ENCODE assay signal across 10 cellular contexts in the genomic region with DNA sequence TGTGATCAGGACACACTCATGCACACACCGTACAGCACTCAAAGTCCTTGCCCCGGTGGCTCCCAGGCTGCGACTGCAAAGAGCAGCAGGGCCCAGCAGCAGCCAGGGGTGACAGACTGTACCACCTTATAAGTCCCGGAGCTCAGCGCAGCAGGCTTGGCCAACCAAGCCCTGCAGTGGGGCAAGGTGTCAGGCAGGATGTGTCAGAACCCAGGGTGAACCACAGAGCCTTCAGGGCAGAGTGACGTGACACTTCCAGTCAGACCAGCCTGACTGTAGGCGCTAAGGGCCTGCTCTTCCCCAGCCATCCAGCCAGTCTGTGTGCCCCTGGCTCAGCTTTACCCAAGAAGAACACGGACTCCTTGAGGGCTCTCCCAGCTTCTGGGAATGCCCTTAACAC.
DNase-seq lines count a peak whose midpoint lies in the region; ATAC-seq lines count a peak whose summit lies in the region.
"Had no signal": no experiment of that assay in that cellular context is flagged by ENCODE, and none has a peak within 500 bp of the region (broad histone marks: within the 10 kb centered on the region; RNA-seq: fewer than 3 reads in every experiment).

No MANE protein-coding gene starts in this region.

- H3K27me3 Mint-ChIP-seq in activated T-helper 1 cell treated with anti-CD3 and anti-CD28 coated beads, Interleukin-12 subunit alpha, Interleukin-12 subunit beta, Interleukin-2, Interleukin-4 antibody, amounts not matched to agents 30 ng/mL and 10 ng/mL and 1 ng/mL, durations not matched to agents 14 hours and 24 hours and 36 hours (ENCODE audit: insufficient read depth) = peaks cover 17% of the 10 kb centered on the region

- no peak overlapping the region for H3K27ac Mint-ChIP-seq in activated T-helper 1 cell treated with anti-CD3 and anti-CD28 coated beads, Interleukin-12 subunit alpha, Interleukin-12 subunit beta, Interleukin-2, Interleukin-4 antibody, amounts not matched to agents 30 ng/mL and 10 ng/mL and 1 ng/mL, durations not matched to agents 14 hours and 24 hours and 36 hours
- H3K27ac Mint-ChIP-seq: activated naive CD8-positive, alpha-beta T cell had no signal

- no peak overlapping the region for H3K4me3 Mint-ChIP-seq in activated T-helper 1 cell treated with anti-CD3 and anti-CD28 coated beads, Interleukin-12 subunit alpha, Interleukin-12 subunit beta, Interleukin-2, Interleukin-4 antibody, amounts not matched to agents 30 ng/mL and 10 ng/mL and 1 ng/mL, durations not matched to agents 14 hours and 24 hours and 36 hours
- H3K4me3 Mint-ChIP-seq: activated naive CD8-positive, alpha-beta T cell had no signal

- no peaks in the 10 kb centered on the region for H3K36me3 Mint-ChIP-seq in activated T-helper 1 cell treated with anti-CD3 and anti-CD28 coated beads, Interleukin-12 subunit alpha, Interleukin-12 subunit beta, Interleukin-2, Interleukin-4 antibody, amounts not matched to agents 30 ng/mL and 10 ng/mL and 1 ng/mL, durations not matched to agents 14 hours and 24 hours and 36 hours (ENCODE audit: low read depth)
- H3K36me3 Mint-ChIP-seq: activated naive CD8-positive, alpha-beta T cell had no signal

- H3K9me3 Mint-ChIP-seq in activated T-helper 1 cell treated with anti-CD3 and anti-CD28 coated beads, Interleukin-12 subunit alpha, Interleukin-12 subunit beta, Interleukin-2, Interleukin-4 antibody, amounts not matched to agents 30 ng/mL and 10 ng/mL and 1 ng/mL, durations not matched to agents 14 hours and 24 hours and 36 hours = no peaks in the 10 kb centered on the region

- intact Hi-C loops in activated T-helper 1 cell treated with anti-CD3 and anti-CD28 coated beads, Interleukin-12 subunit alpha, Interleukin-12 subunit beta, Interleukin-2, Interleukin-4 antibody, amounts not matched to agents 30 ng/mL and 10 ng/mL and 1 ng/mL, durations not matched to agents 14 hours and 24 hours and 36 hours (cut with micrococcal nuclease) = no loop called here

- ATAC-seq in GM18870 (IDR thresholded peaks at IDR 0.05; ENCODE audit: unreplicated experiment) (no peak), HG03342 (IDR thresholded peaks at IDR 0.05; ENCODE audit: unreplicated experiment) (no peak)

- DNase-seq in stimulated activated CD4-positive, alpha-beta T cell treated with anti-CD3 and anti-CD28 coated beads, Interleukin-1b, Interleukin-23, amount 100 ng/mL, for 48 hours = peak; percentile 35
- DNase-seq in stimulated activated CD4-positive, alpha-beta T cell treated with anti-CD3 and anti-CD28 coated beads, Interleukin-2, amount 100 ng/mL, for 24 hours = no peak
- peak; percentile 15 for DNase-seq in activated T-helper 1 cell treated with anti-CD3 and anti-CD28 coated beads, Interleukin-12 subunit alpha, Interleukin-12 subunit beta, Interleukin-2, Interleukin-4 antibody, amounts not matched to agents 30 ng/mL and 10 ng/mL and 1 ng/mL, durations not matched to agents 14 hours and 24 hours and 36 hours (ENCODE audit: low spot score)
- DNase-seq in mesenteric fat pad (ENCODE audit: low spot score) (peak; percentile 78), GM03348 (ENCODE audit: low spot score) (no peak), medulla oblongata (ENCODE audit: extremely low spot score) (no peak)
- DNase-seq: NCI-H69 had no signal

- peaks cover 6% of the 10 kb centered on the region for H3K4me1 Mint-ChIP-seq in activated T-helper 1 cell treated with anti-CD3 and anti-CD28 coated beads, Interleukin-12 subunit alpha, Interleukin-12 subunit beta, Interleukin-2, Interleukin-4 antibody, amounts not matched to agents 30 ng/mL and 10 ng/mL and 1 ng/mL, durations not matched to agents 14 hours and 24 hours and 36 hours (ENCODE audit: low read depth)

Comparison
In these comparisons a context has a peak if more than half of its experiments do, and no peak if none do; other contexts are left out.
1. DNase-seq: peak in stimulated activated CD4-positive, alpha-beta T cell treated with anti-CD3 and anti-CD28 coated beads, Interleukin-1b, Interleukin-23, amount 100 ng/mL, for 48 hours (single experiment), activated T-helper 1 cell treated with anti-CD3 and anti-CD28 coated beads, Interleukin-12 subunit alpha, Interleukin-12 subunit beta, Interleukin-2, Interleukin-4 antibody, amounts not matched to agents 30 ng/mL and 10 ng/mL and 1 ng/mL, durations not matched to agents 14 hours and 24 hours and 36 hours (single experiment) and mesenteric fat pad (single experiment); none in stimulated activated CD4-positive, alpha-beta T cell treated with anti-CD3 and anti-CD28 coated beads, Interleukin-2, amount 100 ng/mL, for 24 hours (0 of 2), GM03348 (single experiment) and medulla oblongata (single experiment).